1 cellular context compared by ENCODE assay signal in the genomic region with DNA sequence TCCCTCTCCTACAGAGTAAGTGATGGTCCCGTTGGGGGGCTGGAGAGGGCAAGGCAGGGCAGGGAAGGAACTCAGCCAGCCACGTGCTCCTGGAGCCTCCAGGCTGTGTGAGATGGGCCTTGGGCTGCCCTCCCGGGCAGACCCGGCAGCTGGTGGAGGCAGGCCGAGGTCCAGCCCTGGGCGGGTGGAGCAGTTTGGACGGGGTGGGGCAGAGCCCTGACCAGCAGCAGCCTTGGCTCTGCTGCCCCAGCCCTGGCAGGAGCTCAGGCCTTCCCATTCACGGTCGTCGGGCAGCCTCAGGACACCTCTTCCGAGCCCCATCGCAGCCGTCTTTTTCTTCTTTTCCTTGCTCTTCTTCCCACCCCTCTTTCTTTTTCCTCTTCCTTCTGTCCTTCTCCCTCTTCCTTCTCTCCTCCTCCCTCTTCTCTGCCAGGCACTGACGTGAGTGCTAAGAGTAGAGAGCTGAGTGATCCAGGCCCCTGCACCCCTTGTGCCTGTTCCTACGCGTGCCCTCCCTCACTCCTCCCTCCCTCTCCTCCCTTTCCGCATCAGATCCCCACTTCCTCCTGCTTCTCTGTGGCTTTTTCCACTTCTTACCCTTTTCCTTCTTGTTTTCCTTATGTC.
TF ChIP-seq lines count a peak whose summit lies in the region.

No MANE protein-coding gene starts in this region.

TF ChIP-seq in GM23338, 12 proteins besides CTCF, POLR2A, EP300 and RAD21:
- TF ChIP-seq, protein P1, sequence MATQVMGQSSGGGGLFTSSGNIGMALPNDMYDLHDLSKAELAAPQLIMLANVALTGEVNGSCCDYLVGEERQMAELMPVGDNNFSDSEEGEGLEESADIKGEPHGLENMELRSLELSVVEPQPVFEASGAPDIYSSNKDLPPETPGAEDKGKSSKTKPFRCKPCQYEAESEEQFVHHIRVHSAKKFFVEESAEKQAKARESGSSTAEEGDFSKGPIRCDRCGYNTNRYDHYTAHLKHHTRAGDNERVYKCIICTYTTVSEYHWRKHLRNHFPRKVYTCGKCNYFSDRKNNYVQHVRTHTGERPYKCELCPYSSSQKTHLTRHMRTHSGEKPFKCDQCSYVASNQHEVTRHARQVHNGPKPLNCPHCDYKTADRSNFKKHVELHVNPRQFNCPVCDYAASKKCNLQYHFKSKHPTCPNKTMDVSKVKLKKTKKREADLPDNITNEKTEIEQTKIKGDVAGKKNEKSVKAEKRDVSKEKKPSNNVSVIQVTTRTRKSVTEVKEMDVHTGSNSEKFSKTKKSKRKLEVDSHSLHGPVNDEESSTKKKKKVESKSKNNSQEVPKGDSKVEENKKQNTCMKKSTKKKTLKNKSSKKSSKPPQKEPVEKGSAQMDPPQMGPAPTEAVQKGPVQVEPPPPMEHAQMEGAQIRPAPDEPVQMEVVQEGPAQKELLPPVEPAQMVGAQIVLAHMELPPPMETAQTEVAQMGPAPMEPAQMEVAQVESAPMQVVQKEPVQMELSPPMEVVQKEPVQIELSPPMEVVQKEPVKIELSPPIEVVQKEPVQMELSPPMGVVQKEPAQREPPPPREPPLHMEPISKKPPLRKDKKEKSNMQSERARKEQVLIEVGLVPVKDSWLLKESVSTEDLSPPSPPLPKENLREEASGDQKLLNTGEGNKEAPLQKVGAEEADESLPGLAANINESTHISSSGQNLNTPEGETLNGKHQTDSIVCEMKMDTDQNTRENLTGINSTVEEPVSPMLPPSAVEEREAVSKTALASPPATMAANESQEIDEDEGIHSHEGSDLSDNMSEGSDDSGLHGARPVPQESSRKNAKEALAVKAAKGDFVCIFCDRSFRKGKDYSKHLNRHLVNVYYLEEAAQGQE (IDR thresholded peaks at IDR 0.05; ENCODE audit: unreplicated experiment), result no peak
- no peak for TF ChIP-seq EZH2 (IDR thresholded peaks at IDR 0.05; ENCODE audit: low read depth, unreplicated experiment)
- no peak for TF ChIP-seq ZNF114 (CRISPR knock-in tag; IDR thresholded peaks at IDR 0.05)
- TF ChIP-seq, protein P2, sequence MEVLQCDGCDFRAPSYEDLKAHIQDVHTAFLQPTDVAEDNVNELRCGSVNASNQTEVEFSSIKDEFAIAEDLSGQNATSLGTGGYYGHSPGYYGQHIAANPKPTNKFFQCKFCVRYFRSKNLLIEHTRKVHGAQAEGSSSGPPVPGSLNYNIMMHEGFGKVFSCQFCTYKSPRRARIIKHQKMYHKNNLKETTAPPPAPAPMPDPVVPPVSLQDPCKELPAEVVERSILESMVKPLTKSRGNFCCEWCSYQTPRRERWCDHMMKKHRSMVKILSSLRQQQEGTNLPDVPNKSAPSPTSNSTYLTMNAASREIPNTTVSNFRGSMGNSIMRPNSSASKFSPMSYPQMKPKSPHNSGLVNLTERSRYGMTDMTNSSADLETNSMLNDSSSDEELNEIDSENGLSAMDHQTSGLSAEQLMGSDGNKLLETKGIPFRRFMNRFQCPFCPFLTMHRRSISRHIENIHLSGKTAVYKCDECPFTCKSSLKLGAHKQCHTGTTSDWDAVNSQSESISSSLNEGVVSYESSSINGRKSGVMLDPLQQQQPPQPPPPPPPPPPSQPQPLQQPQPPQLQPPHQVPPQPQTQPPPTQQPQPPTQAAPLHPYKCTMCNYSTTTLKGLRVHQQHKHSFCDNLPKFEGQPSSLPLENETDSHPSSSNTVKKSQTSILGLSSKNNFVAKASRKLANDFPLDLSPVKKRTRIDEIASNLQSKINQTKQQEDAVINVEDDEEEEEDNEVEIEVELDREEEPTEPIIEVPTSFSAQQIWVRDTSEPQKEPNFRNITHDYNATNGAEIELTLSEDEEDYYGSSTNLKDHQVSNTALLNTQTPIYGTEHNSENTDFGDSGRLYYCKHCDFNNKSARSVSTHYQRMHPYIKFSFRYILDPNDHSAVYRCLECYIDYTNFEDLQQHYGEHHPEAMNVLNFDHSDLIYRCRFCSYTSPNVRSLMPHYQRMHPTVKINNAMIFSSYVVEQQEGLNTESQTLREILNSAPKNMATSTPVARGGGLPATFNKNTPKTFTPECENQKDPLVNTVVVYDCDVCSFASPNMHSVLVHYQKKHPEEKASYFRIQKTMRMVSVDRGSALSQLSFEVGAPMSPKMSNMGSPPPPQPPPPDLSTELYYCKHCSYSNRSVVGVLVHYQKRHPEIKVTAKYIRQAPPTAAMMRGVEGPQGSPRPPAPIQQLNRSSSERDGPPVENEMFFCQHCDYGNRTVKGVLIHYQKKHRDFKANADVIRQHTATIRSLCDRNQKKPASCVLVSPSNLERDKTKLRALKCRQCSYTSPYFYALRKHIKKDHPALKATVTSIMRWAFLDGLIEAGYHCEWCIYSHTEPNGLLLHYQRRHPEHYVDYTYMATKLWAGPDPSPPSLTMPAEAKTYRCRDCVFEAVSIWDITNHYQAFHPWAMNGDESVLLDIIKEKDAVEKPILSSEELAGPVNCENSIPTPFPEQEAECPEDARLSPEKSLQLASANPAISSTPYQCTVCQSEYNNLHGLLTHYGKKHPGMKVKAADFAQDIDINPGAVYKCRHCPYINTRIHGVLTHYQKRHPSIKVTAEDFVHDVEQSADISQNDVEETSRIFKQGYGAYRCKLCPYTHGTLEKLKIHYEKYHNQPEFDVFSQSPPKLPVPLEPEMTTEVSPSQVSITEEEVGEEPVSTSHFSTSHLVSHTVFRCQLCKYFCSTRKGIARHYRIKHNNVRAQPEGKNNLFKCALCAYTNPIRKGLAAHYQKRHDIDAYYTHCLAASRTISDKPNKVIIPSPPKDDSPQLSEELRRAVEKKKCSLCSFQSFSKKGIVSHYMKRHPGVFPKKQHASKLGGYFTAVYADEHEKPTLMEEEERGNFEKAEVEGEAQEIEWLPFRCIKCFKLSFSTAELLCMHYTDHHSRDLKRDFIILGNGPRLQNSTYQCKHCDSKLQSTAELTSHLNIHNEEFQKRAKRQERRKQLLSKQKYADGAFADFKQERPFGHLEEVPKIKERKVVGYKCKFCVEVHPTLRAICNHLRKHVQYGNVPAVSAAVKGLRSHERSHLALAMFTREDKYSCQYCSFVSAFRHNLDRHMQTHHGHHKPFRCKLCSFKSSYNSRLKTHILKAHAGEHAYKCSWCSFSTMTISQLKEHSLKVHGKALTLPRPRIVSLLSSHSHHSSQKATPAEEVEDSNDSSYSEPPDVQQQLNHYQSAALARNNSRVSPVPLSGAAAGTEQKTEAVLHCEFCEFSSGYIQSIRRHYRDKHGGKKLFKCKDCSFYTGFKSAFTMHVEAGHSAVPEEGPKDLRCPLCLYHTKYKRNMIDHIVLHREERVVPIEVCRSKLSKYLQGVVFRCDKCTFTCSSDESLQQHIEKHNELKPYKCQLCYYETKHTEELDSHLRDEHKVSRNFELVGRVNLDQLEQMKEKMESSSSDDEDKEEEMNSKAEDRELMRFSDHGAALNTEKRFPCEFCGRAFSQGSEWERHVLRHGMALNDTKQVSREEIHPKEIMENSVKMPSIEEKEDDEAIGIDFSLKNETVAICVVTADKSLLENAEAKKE (CRISPR knock-in tag; IDR thresholded peaks at IDR 0.05), result no peak
- no peak for TF ChIP-seq CREB1 (CRISPR knock-in tag; IDR thresholded peaks at IDR 0.05; ENCODE audit: low read depth)
- no peak for TF ChIP-seq NANOG (IDR thresholded peaks at IDR 0.05; ENCODE audit: borderline replicate concordance)
- TF ChIP-seq, protein P3, sequence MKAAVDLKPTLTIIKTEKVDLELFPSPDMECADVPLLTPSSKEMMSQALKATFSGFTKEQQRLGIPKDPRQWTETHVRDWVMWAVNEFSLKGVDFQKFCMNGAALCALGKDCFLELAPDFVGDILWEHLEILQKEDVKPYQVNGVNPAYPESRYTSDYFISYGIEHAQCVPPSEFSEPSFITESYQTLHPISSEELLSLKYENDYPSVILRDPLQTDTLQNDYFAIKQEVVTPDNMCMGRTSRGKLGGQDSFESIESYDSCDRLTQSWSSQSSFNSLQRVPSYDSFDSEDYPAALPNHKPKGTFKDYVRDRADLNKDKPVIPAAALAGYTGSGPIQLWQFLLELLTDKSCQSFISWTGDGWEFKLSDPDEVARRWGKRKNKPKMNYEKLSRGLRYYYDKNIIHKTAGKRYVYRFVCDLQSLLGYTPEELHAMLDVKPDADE (IDR thresholded peaks at IDR 0.05), result no peak
- no peak for TF ChIP-seq STAT1 (IDR thresholded peaks at IDR 0.05; ENCODE audit: unreplicated experiment)
- no peak for TF ChIP-seq JUNB (IDR thresholded peaks at IDR 0.05; ENCODE audit: unreplicated experiment)
- no peak for TF ChIP-seq POLR2AphosphoS5 (IDR thresholded peaks at IDR 0.05; ENCODE audit: low read depth)
- TF ChIP-seq EZH2phosphoT487 (IDR thresholded peaks at IDR 0.05; ENCODE audit: unreplicated experiment), result no peak
- no peak for TF ChIP-seq ZNF331 (CRISPR knock-in tag; IDR thresholded peaks at IDR 0.05; ENCODE audit: low read depth)
